Comparison of ENCODE assay signal across 1 cellular context in genomic region chr2:45264227-45265225, GRCh38.
TF ChIP-seq lines count a peak whose summit lies in the region.

No MANE protein-coding gene starts in this region.

TF ChIP-seq in IMR-90, 13 proteins besides CTCF, POLR2A, EP300 and RAD21 (continued from another document):
- TF ChIP-seq USF2 (IDR thresholded peaks at IDR 0.05; ENCODE audit: low read depth, low read length), result no peak
- no peak for TF ChIP-seq FOS (IDR thresholded peaks at IDR 0.05; ENCODE audit: low read depth, low read length)
- TF ChIP-seq MAFK (IDR thresholded peaks at IDR 0.05; ENCODE audit: low read depth, low read length), result no peak
- TF ChIP-seq CHD1 (IDR thresholded peaks at IDR 0.05; ENCODE audit: low read depth, low read length), result no peak
- TF ChIP-seq RFX5 (IDR thresholded peaks at IDR 0.05; ENCODE audit: low read depth, low read length), result no peak
- TF ChIP-seq BHLHE40 (IDR thresholded peaks at IDR 0.05; ENCODE audit: low read depth, low read length), result no peak
- no peak for TF ChIP-seq MXI1 (IDR thresholded peaks at IDR 0.05; ENCODE audit: borderline replicate concordance, low read depth, low read length)
- no peak for TF ChIP-seq SMC3 (IDR thresholded peaks at IDR 0.05; ENCODE audit: low read depth, low read length)
